1 cellular context compared by ENCODE assay signal in genomic region chr20:4667371-4667773, GRCh38.
TF ChIP-seq lines count a peak whose summit lies in the region.

No MANE protein-coding gene starts in this region.

TF ChIP-seq in WTC11, 78 proteins besides CTCF, POLR2A, EP300 and RAD21:
- TF ChIP-seq ELF4 (CRISPR knock-in tag; IDR thresholded peaks at IDR 0.05; ENCODE audit: low read depth) (no peak), OVOL2 (CRISPR knock-in tag; IDR thresholded peaks at IDR 0.05; ENCODE audit: borderline replicate concordance) (no peak), USF1 (CRISPR knock-in tag; IDR thresholded peaks at IDR 0.05) (no peak), CREB1 (CRISPR knock-in tag; IDR thresholded peaks at IDR 0.05) (no peak), ZBTB43 (CRISPR knock-in tag; IDR thresholded peaks at IDR 0.05) (no peak), IRF1 (CRISPR knock-in tag; IDR thresholded peaks at IDR 0.05) (no peak), ATF2 (CRISPR knock-in tag; IDR thresholded peaks at IDR 0.05; ENCODE audit: borderline replicate concordance, low read depth) (no peak), ZNF281 (CRISPR knock-in tag; IDR thresholded peaks at IDR 0.05) (no peak), MYBL2 (CRISPR knock-in tag; IDR thresholded peaks at IDR 0.05) (no peak), JUN (CRISPR knock-in tag; IDR thresholded peaks at IDR 0.05) (no peak), FOXP4 (CRISPR knock-in tag; IDR thresholded peaks at IDR 0.05) (no peak), ESRRA (CRISPR knock-in tag; IDR thresholded peaks at IDR 0.05; ENCODE audit: borderline replicate concordance) (no peak)
